8 cellular contexts compared by ENCODE assay signal in the genomic region with DNA sequence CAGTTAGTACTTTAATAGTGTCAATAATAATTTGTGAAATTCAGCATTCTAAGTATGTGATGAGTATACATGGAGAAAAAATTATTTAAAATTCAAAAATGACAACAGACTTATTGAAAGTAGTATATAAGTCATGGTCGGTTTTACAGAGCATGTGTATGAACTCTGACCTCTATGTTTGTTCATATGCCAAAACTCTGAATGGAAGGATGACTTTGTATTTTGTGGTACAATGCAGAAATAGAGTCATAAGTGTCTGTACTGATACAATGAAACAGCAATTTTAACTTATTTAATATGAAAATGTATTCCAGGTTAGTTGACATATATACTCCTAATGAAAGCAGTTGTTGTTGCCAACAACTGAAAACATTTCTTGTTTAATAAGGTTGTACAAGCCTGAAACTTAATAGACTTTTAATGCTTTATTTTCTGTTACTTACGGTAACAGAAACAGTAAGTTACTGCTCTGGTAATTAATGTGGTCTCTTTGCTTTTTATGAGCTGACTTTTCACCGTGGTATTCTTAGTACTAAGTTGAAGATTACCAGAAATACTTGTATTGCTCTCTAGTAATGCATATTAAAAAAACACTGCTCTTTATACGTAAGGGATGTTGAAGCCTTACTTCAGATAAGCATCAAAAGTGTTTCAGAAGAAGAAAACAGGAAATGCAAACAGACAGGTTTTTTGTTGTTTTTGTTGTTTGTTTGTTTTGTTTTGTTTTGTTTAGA. TPM values are rescaled to one million over a fixed set of nuclear protein-coding genes. Genes with fewer than 3 reads are reported as not detected.
DNase-seq lines count a peak whose midpoint lies in the region; ATAC-seq and TF ChIP-seq lines count a peak whose summit lies in the region.

No MANE protein-coding gene starts in this region.

- 6 to 8% methylated on average over 4 of the region's 4 CpGs for WGBS in tibial nerve, 2 donors

- no peaks in the 10 kb centered on the region for H3K9me3 ChIP-seq in WERI-Rb-1 (ENCODE audit: severe bottlenecking)
- H3K9me3 ChIP-seq in tibial nerve, result no peaks in the 10 kb centered on the region

- TF ChIP-seq EP300 in tibial nerve (IDR thresholded peaks at IDR 0.05), result no peak

- no peaks in the 10 kb centered on the region for H3K27me3 Mint-ChIP-seq in activated naive CD4-positive, alpha-beta T cell treated with anti-CD3 and anti-CD28 coated beads, Interleukin-2, amount 50 U/mL, for 24 hours

- ATAC-seq in HG03045 (IDR thresholded peaks at IDR 0.05; ENCODE audit: unreplicated experiment), result no peak
- no peak for ATAC-seq in GM21737 (IDR thresholded peaks at IDR 0.05; ENCODE audit: unreplicated experiment)

- peaks cover 0 to 49% (median 22%) of the 10 kb centered on the region in 4 donors for H3K4me1 ChIP-seq in tibial nerve

- peak overlapping the region; percentile 81; the same call in 1 of the 2 replicates for H3K4me3 ChIP-seq in WERI-Rb-1 (ENCODE audit: low read depth, low read length)
- peak overlapping the region; percentile 94 for H3K4me3 ChIP-seq in iPS-11a (ENCODE audit: low read depth, low read length)
- H3K4me3 ChIP-seq in tibial nerve, result peak overlapping the region; percentile 9 to 95 (median 78)

- TF ChIP-seq CTCF in WERI-Rb-1 (IDR thresholded peaks at IDR 0.05; ENCODE audit: low read depth, low read length) (no peak), tibial nerve (IDR thresholded peaks at IDR 0.05) (no peak)

- no peaks in the 10 kb centered on the region for H3K9me3 Mint-ChIP-seq in activated naive CD4-positive, alpha-beta T cell treated with anti-CD3 and anti-CD28 coated beads, Interleukin-2, amount 50 U/mL, for 24 hours

- H3K27ac ChIP-seq in WERI-Rb-1 (0 out of 2 replicates have a peak overlapping the region, but pooled peaks have one; percentile 96), tibial nerve (peak overlapping the region in 3 of 4 donors; percentile 2 to 96 (median 30))

- H3K4me3 Mint-ChIP-seq in activated naive CD4-positive, alpha-beta T cell treated with anti-CD3 and anti-CD28 coated beads, Interleukin-2, amount 50 U/mL, for 24 hours, result peak overlapping the region; percentile 95

- H3K4me1 Mint-ChIP-seq in activated naive CD4-positive, alpha-beta T cell treated with anti-CD3 and anti-CD28 coated beads, Interleukin-2, amount 50 U/mL, for 24 hours, result peaks cover 44% of the 10 kb centered on the region

- H3K36me3 ChIP-seq in WERI-Rb-1, result peaks cover 48% of the 10 kb centered on the region
- H3K36me3 ChIP-seq in tibial nerve, result peaks cover 0 to 13% (median 0%) of the 10 kb centered on the region in 3 donors

- H3K27me3 ChIP-seq in WERI-Rb-1 (ENCODE audit: insufficient read depth, low read depth, severe bottlenecking), result no peaks in the 10 kb centered on the region
- no peaks in the 10 kb centered on the region for H3K27me3 ChIP-seq in tibial nerve

- no peak for TF ChIP-seq POLR2A in tibial nerve (IDR thresholded peaks at IDR 0.05)

- H3K27ac Mint-ChIP-seq in activated naive CD4-positive, alpha-beta T cell treated with anti-CD3 and anti-CD28 coated beads, Interleukin-2, amount 50 U/mL, for 24 hours, result peak overlapping the region; percentile 99

- DNase-seq in activated naive CD4-positive, alpha-beta T cell treated with anti-CD3 and anti-CD28 coated beads, Interleukin-2, amount 50 U/mL, for 16 hours, result no peak
- no peak for DNase-seq in WERI-Rb-1
- DNase-seq in tibial nerve (ENCODE audit: low spot score in 2 of 2), result no peak
- DNase-seq in SKM-1 (lab: John Stamatoyannopoulos, UW; ENCODE audit: unreplicated experiment), result no peak

- no peaks in the 10 kb centered on the region for H3K36me3 Mint-ChIP-seq in activated naive CD4-positive, alpha-beta T cell treated with anti-CD3 and anti-CD28 coated beads, Interleukin-2, amount 50 U/mL, for 24 hours

RNA-seq across cellular contexts. Expression of gene UBE2K, which starts 1.9 kb away (rescaled TPM):
- 10 to 100 TPM; 19.0 to 28.0 (median 24.5) TPM for total RNA-seq in tibial nerve
